ENCODE assay signal across 8 cellular contexts in the genomic region with DNA sequence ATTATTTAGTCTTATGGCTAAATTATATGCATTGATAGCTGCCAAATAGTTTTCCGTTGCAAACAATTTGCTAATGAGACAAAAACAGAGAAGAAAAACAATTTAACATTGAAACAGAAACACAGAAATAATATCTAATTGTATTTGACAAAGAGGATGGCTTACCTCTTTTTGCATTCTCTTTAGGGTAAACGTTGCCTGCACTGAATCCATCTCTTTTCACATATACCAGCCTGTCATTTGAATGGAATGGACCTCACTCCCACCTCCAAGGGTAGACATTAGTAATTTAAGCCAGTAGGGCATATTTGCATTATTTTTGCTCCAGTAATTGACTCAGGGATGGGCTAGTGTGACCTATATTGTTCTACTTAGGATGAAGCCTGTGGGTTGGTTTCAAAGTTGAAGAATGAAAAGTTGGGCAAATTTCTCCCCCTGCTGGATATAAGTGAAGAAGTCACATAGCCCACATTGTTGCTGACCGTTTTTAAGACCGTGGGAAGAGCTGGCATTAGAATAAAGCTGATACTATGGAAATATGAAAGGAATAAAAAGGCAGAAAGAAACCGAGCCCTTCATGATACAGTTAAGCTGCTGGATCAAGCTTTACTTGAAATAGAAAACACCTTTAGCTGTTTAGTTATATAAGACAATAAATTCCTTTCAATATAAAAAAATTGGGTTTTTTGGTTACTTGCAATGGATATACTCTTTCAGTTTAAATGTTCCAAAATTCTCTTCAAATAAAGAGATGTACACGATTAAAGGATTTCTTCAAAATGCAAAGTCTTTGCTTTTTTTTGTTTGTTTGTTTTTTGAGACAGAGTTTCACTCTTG. TPM values are rescaled to one million over a fixed set of nuclear protein-coding genes. Genes with fewer than 3 reads are reported as not detected.
A peak's percentile ranks its signal among the peaks of the same experiment; 100 is the strongest.
DNase-seq lines count a peak whose midpoint lies in the region; ATAC-seq and TF ChIP-seq lines count a peak whose summit lies in the region.

No MANE protein-coding gene starts in this region.

- H3K36me3 Mint-ChIP-seq in Caco-2 (ENCODE audit: insufficient read depth, unreplicated experiment) = no peaks in the 10 kb centered on the region

- POLR2A ChIA-PET in Caco-2 (lab: Charles Lee) = no interaction called here

- H3K9me3 ChIP-seq in Caco-2 (no peaks in the 10 kb centered on the region), neutrophil (no peaks in the 10 kb centered on the region)

- H3K27me3 ChIP-seq in Caco-2 (replicated peaks; ENCODE audit: control insufficient read depth, insufficient read depth, low read length) (no peaks in the 10 kb centered on the region), neutrophil (no peaks in the 10 kb centered on the region)

- BruUV-seq in Caco-2 (replicated peaks; lab: Mats Ljungman, UMichigan) = no TSS peak

- H3K27ac Mint-ChIP-seq in Caco-2 (ENCODE audit: unreplicated experiment) = no peak overlapping the region

- TF ChIP-seq CTCF in Caco-2 (IDR thresholded peaks at IDR 0.05; ENCODE audit: insufficient read depth in 1 of 2, low read depth in 1 of 2, low read length in 1 of 2, severe bottlenecking in 1 of 2, unreplicated experiment in 1 of 2) (peak; percentile 36 to 58), fibroblast of mammary gland (conservative IDR thresholded peaks at IDR 0.05; ENCODE audit: control insufficient read depth, insufficient read depth, low read depth, low read length) (peak; percentile 62), neutrophil (IDR thresholded peaks at IDR 0.05) (peak; percentile 45)

- H3K27me3 Mint-ChIP-seq in Caco-2 (ENCODE audit: insufficient read depth, unreplicated experiment) = no peaks in the 10 kb centered on the region

- H3K4me3 Mint-ChIP-seq in Caco-2 (ENCODE audit: unreplicated experiment) = no peak overlapping the region

- H3K36me3 ChIP-seq in Caco-2 (ENCODE audit: control insufficient read depth, insufficient read depth, low read length) (no peaks in the 10 kb centered on the region), neutrophil (no peaks in the 10 kb centered on the region)

- H3K4me3 ChIP-seq in Caco-2 (ENCODE audit: low read depth, low read length) (no peak overlapping the region), fibroblast of mammary gland (ENCODE audit: control insufficient read depth, low read depth, low read length) (no peak overlapping the region), neutrophil (ENCODE audit: low read depth in 1 of 2, low read length in 1 of 2) (no peak overlapping the region)

- H3K9me3 Mint-ChIP-seq in Caco-2 (ENCODE audit: unreplicated experiment) = no peaks in the 10 kb centered on the region

- intact Hi-C loops in Caco-2 (cut with micrococcal nuclease; ENCODE audit: unreplicated experiment) = loop anchor here (1.0 to 5.0 kb wide), 5 partner anchors 27 to 362 kb away; a partner anchor contains a TSS

- DNase-seq in Caco-2 (peak in 1 of 2 experiments; percentile 48), KG1 (lab: John Stamatoyannopoulos, UW) (peak; percentile 52), SKM-1 treated with dmso at 0.1 percent for 144 hours (lab: John Stamatoyannopoulos, UW; ENCODE audit: unreplicated experiment) (peak; percentile 66), fibroblast of mammary gland (ENCODE audit: low read depth) (peak; percentile 63)

- H3K27ac ChIP-seq in neutrophil = no peak overlapping the region

- peak; percentile 60 for ATAC-seq in GM18861 (IDR thresholded peaks at IDR 0.05; ENCODE audit: unreplicated experiment)
- no peak for ATAC-seq in GM18498 (IDR thresholded peaks at IDR 0.05; ENCODE audit: unreplicated experiment)
- ATAC-seq in GM18870 (IDR thresholded peaks at IDR 0.05; ENCODE audit: unreplicated experiment) = no peak

- CTCF ChIA-PET in Caco-2 (lab: Charles Lee) = interaction anchor here (0.6 to 2.2 kb wide), 9 partner anchors 27 to 245 kb away, joined by 3 to 12 read pairs (median 5); a partner anchor contains a TSS

- H3K4me1 ChIP-seq in Caco-2 (0 out of 2 replicates have a peak, but pooled peaks cover 9% of the 10 kb centered on the region), neutrophil (ENCODE audit: control insufficient read depth in 1 of 2, insufficient read depth in 1 of 2, low read depth in 1 of 2, low read length in 1 of 2) (peaks cover 0 to 3% of the 10 kb centered on the region in 2 experiments)

- H3K4me1 Mint-ChIP-seq in Caco-2 (ENCODE audit: low read depth, unreplicated experiment) = peaks cover 15% of the 10 kb centered on the region

RNA-seq across cellular contexts. Expression of a gene that starts 26.9 kb away (rescaled TPM):
- total RNA-seq in Caco-2 (2022) = 1.3 TPM in 1 of 2 replicates, not detected in the other

RNA-seq across cellular contexts. Expression of a gene that starts 27.0 kb away (rescaled TPM):
- 51.6 and 54.6 TPM in 2 replicates for total RNA-seq in Caco-2 (2022)
